ENCODE assay signal across 11 cellular contexts in the genomic region with DNA sequence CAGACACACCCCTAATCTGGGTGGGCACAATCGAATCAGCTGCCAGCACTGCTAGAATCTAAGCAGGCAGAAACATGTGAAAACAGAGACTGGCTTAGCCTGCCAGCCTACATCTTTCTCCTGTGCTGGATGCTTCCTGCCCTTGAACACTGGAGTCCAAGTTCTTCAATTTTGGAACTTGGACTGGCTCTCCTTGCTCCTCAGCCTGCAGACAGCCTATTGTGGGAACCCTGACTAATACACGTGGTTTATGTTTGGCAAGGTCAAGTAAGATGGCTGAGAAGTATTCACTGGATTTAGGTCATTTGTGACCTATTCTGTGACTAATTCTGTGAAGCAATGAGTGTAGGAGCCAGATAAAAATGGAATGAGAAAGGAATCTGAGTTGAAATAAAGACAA. TPM values are rescaled to one million over a fixed set of nuclear protein-coding genes. Genes with fewer than 3 reads are reported as not detected.
DNase-seq lines count a peak whose midpoint lies in the region; ATAC-seq and TF ChIP-seq lines count a peak whose summit lies in the region.
"Had no signal": no experiment of that assay in that cellular context is flagged by ENCODE, and none has a peak within 500 bp of the region (broad histone marks: within the 10 kb centered on the region; RNA-seq: fewer than 3 reads in every experiment).

No MANE protein-coding gene starts in this region.

- H3K27ac Mint-ChIP-seq in stimulated activated memory B cell treated with anti-CD40 and anti-IgM and Interleukin-4, amounts not matched to agents 10 μg/mL and 1 μg/mL and 100 μg/mL, for 72 hours, result no peak overlapping the region
- H3K27ac Mint-ChIP-seq in activated CD8-positive, alpha-beta memory T cell treated with anti-CD3 and anti-CD28 coated beads, Interleukin-2, amount 10 ng/mL, durations not matched to agents 7 days and 5 days, result no peak overlapping the region
- H3K27ac Mint-ChIP-seq: T-helper 1 cell treated with Interleukin-12 subunit alpha and Interleukin-12 subunit beta and Interleukin-4 antibody, amounts not matched to agents 30 μg/mL and 1 μg/mL, for 36 hours had no signal

- DNase-seq in Daoy (ENCODE audit: low read depth) (peak; percentile 78), SJSA1 (ENCODE audit: low read depth in 1 of 2, low spot score in 2 of 2) (peak; percentile 47 to 51), fibroblast of pulmonary artery (ENCODE audit: low read depth) (peak; percentile 97), pulmonary artery endothelial cell (ENCODE audit: low read depth, low spot score) (peak; percentile 30), iPS-NIHi7 (ENCODE audit: extremely low spot score) (no peak)
- no peak for DNase-seq in activated CD8-positive, alpha-beta memory T cell treated with anti-CD3 and anti-CD28 coated beads, Interleukin-2, amount 10 ng/mL, durations not matched to agents 7 days and 5 days
- DNase-seq: KBM-7; stimulated activated CD4-positive, alpha-beta T cell treated with anti-CD3 and anti-CD28 coated beads, Interleukin-1b, Interleukin-23, amount 100 ng/mL, for 48 hours had no signal

- no peaks in the 10 kb centered on the region for H3K4me1 Mint-ChIP-seq in stimulated activated memory B cell treated with anti-CD40 and anti-IgM and Interleukin-4, amounts not matched to agents 10 μg/mL and 1 μg/mL and 100 μg/mL, for 72 hours
- no peaks in the 10 kb centered on the region for H3K4me1 Mint-ChIP-seq in activated CD8-positive, alpha-beta memory T cell treated with anti-CD3 and anti-CD28 coated beads, Interleukin-2, amount 10 ng/mL, durations not matched to agents 7 days and 5 days

- no peaks in the 10 kb centered on the region for H3K27me3 Mint-ChIP-seq in stimulated activated memory B cell treated with anti-CD40 and anti-IgM and Interleukin-4, amounts not matched to agents 10 μg/mL and 1 μg/mL and 100 μg/mL, for 72 hours
- no peaks in the 10 kb centered on the region for H3K27me3 Mint-ChIP-seq in activated CD8-positive, alpha-beta memory T cell treated with anti-CD3 and anti-CD28 coated beads, Interleukin-2, amount 10 ng/mL, durations not matched to agents 7 days and 5 days

- no peak overlapping the region for H3K4me3 Mint-ChIP-seq in stimulated activated memory B cell treated with anti-CD40 and anti-IgM and Interleukin-4, amounts not matched to agents 10 μg/mL and 1 μg/mL and 100 μg/mL, for 72 hours
- H3K4me3 Mint-ChIP-seq in activated CD8-positive, alpha-beta memory T cell treated with anti-CD3 and anti-CD28 coated beads, Interleukin-2, amount 10 ng/mL, durations not matched to agents 7 days and 5 days, result no peak overlapping the region
- H3K4me3 Mint-ChIP-seq: T-helper 1 cell treated with Interleukin-12 subunit alpha and Interleukin-12 subunit beta and Interleukin-4 antibody, amounts not matched to agents 30 μg/mL and 1 μg/mL, for 36 hours had no signal

- peaks cover 74% of the 10 kb centered on the region for H3K36me3 ChIP-seq in SJSA1

- no peak for ATAC-seq in stimulated activated memory B cell treated with anti-CD40 and anti-IgM and Interleukin-4, amounts not matched to agents 10 μg/mL and 1 μg/mL and 100 μg/mL, for 72 hours
- ATAC-seq in GM21786 (IDR thresholded peaks at IDR 0.05; ENCODE audit: unreplicated experiment), result no peak
- no peak for ATAC-seq in activated CD8-positive, alpha-beta memory T cell treated with anti-CD3 and anti-CD28 coated beads, Interleukin-2, amount 10 ng/mL, durations not matched to agents 7 days and 5 days

- no peak overlapping the region for H3K4me3 ChIP-seq in SJSA1
- no peak overlapping the region for H3K4me3 ChIP-seq in fibroblast of pulmonary artery (replicated peaks; ENCODE audit: low read depth, low read length)

- peaks cover 5% of the 10 kb centered on the region for H3K9me3 Mint-ChIP-seq in stimulated activated memory B cell treated with anti-CD40 and anti-IgM and Interleukin-4, amounts not matched to agents 10 μg/mL and 1 μg/mL and 100 μg/mL, for 72 hours
- H3K9me3 Mint-ChIP-seq in activated CD8-positive, alpha-beta memory T cell treated with anti-CD3 and anti-CD28 coated beads, Interleukin-2, amount 10 ng/mL, durations not matched to agents 7 days and 5 days (ENCODE audit: low read depth), result peaks cover 2% of the 10 kb centered on the region
- H3K9me3 Mint-ChIP-seq: T-helper 1 cell treated with Interleukin-12 subunit alpha and Interleukin-12 subunit beta and Interleukin-4 antibody, amounts not matched to agents 30 μg/mL and 1 μg/mL, for 36 hours had no signal

- peaks cover 13% of the 10 kb centered on the region for H3K4me1 ChIP-seq in SJSA1 (replicated peaks)

- no peak for TF ChIP-seq CTCF in fibroblast of pulmonary artery (IDR thresholded peaks at IDR 0.05; ENCODE audit: low read length, missing control alignments)

- H3K27me3 ChIP-seq in SJSA1 (replicated peaks), result no peaks in the 10 kb centered on the region

- peaks cover 57% of the 10 kb centered on the region for H3K36me3 Mint-ChIP-seq in stimulated activated memory B cell treated with anti-CD40 and anti-IgM and Interleukin-4, amounts not matched to agents 10 μg/mL and 1 μg/mL and 100 μg/mL, for 72 hours
- H3K36me3 Mint-ChIP-seq in activated CD8-positive, alpha-beta memory T cell treated with anti-CD3 and anti-CD28 coated beads, Interleukin-2, amount 10 ng/mL, durations not matched to agents 7 days and 5 days, result peaks cover 21% of the 10 kb centered on the region

- CTCF ChIA-PET in activated CD8-positive, alpha-beta memory T cell treated with anti-CD3 and anti-CD28 coated beads, Interleukin-2, amount 10 ng/mL, durations not matched to agents 7 days and 5 days (lab: Charles Lee), result interaction anchor here (1.3 kb wide), 1 partner anchor 10 kb away, joined by 4 read pairs; no protein-coding TSS in a partner anchor

- H3K27ac ChIP-seq in SJSA1, result no peak overlapping the region; the same call in 1 of the 2 replicates

- no peaks in the 10 kb centered on the region for H3K9me3 ChIP-seq in SJSA1 (replicated peaks)

RNA-seq across cellular contexts. Expression of gene GPR135, which starts 11.0 kb away (rescaled TPM):
- total RNA-seq in Daoy (2014; rRNA removed; shearing (Covaris generic)), result 1.8 and 4.1 TPM in 2 replicates
- total RNA-seq in SJSA1 (2014; rRNA removed; shearing (Covaris generic)), result 1.8 and 2.7 TPM in 2 replicates
- total RNA-seq in pulmonary artery endothelial cell, result 0.66 and 0.99 TPM in 2 replicates
- total RNA-seq in activated CD8-positive, alpha-beta memory T cell treated with anti-CD3 and anti-CD28 coated beads, Interleukin-2, amount 10 ng/mL, durations not matched to agents 7 days and 5 days, result 1 to 10 TPM; 1.3 to 2.1 TPM

RNA-seq across cellular contexts. Expression of gene L3HYPDH, which starts 30.1 kb away (rescaled TPM):
- 75.7 and 90.7 TPM in 2 replicates for total RNA-seq in Daoy (2014; rRNA removed; shearing (Covaris generic))
- 58.6 and 65.9 TPM in 2 replicates for total RNA-seq in SJSA1 (2014; rRNA removed; shearing (Covaris generic))
- 35.5 and 44.6 TPM in 2 replicates for total RNA-seq in pulmonary artery endothelial cell
- total RNA-seq in activated CD8-positive, alpha-beta memory T cell treated with anti-CD3 and anti-CD28 coated beads, Interleukin-2, amount 10 ng/mL, durations not matched to agents 7 days and 5 days, result 10 to 100 TPM; 11.0 to 26.7 TPM

RNA-seq across cellular contexts. Expression of gene JKAMP, which starts 30.2 kb away (rescaled TPM):
- 168 and 191 TPM in 2 replicates for total RNA-seq in Daoy (2014; rRNA removed; shearing (Covaris generic))
- total RNA-seq in SJSA1 (2014; rRNA removed; shearing (Covaris generic)), result 112 and 116 TPM in 2 replicates
- 57.6 and 59.3 TPM in 2 replicates for total RNA-seq in pulmonary artery endothelial cell
- 10 to 100 TPM; 20.3 to 25.0 TPM for total RNA-seq in activated CD8-positive, alpha-beta memory T cell treated with anti-CD3 and anti-CD28 coated beads, Interleukin-2, amount 10 ng/mL, durations not matched to agents 7 days and 5 days

Comparison
In these comparisons a context has a peak if more than half of its experiments do, and no peak if none do; other contexts are left out.
1. DNase-seq: peak in Daoy (single experiment), SJSA1 (2 of 2), fibroblast of pulmonary artery (single experiment) and pulmonary artery endothelial cell (single experiment); none in activated CD8-positive, alpha-beta memory T cell treated with anti-CD3 and anti-CD28 coated beads, Interleukin-2, amount 10 ng/mL, durations not matched to agents 7 days and 5 days (single experiment) and iPS-NIHi7 (single experiment).